Comparison of ENCODE assay signal across 17 cellular contexts in the genomic region with DNA sequence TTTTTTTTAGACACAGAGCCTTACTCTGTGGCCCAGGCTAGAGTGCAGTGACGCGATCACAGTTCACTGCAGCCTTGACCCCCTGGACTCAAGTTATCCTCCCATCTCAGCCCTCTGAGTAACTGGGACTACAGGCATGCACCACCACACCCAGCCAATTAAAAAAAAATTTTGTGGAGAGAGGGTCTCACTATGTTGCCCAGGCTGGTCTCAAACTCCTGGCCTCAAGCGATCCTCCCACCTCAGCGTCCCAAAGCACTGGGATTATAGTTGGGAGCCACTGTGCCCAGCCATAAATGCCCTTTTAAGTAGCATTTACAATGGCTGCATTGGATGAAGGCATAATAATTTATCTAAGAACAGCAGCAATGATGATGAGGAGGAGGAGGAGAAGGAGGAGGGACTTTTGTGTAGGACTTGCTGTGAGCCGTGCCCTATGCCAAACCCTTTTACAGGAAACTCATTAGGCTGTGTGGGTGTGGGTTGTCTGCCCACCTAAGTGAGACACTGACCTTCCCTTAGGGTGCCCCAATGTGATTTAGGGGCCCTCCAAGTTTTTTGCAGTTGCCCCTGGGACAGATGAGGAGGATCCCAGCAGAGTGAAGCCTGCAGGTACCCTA.
"Had no signal": no experiment of that assay in that cellular context is flagged by ENCODE, and none has a peak within 500 bp of the region (broad histone marks: within the 10 kb centered on the region; RNA-seq: fewer than 3 reads in every experiment).

No MANE protein-coding gene starts in this region.

- H3K36me3 Mint-ChIP-seq: activated CD4-positive, alpha-beta memory T cell treated with anti-CD3 and anti-CD28 coated beads for 36 hours; activated naive CD8-positive, alpha-beta T cell; immature natural killer cell had no signal

- DNase-seq: activated CD4-positive, alpha-beta memory T cell treated with anti-CD3 and anti-CD28 coated beads for 36 hours; activated CD4-positive, alpha-beta T cell treated with anti-CD3 and anti-CD28 coated beads for 4 hours; activated T-cell treated with anti-CD3 and anti-CD28 coated beads for 4 hours; effector memory CD8-positive, alpha-beta T cell; heart left ventricle; immature natural killer cell; kidney glomerular epithelial cell; left ventricle myocardium superior; retina; stimulated activated CD4-positive, alpha-beta T cell treated with anti-CD3 and anti-CD28 coated beads, Interleukin-12 subunit alpha, Interleukin-12 subunit beta, amount 100 ng/mL, for 4 hours; stimulated activated CD4-positive, alpha-beta T cell treated with anti-CD3 and anti-CD28 coated beads, Interleukin-1b, Interleukin-23, amount 100 ng/mL, for 48 hours; stimulated activated naive CD8-positive, alpha-beta T cell treated with anti-CD3 and anti-CD28 coated beads, Interleukin-15, Interleukin-2, amounts not matched to agents 100 U/mL and 50 U/mL, for 24 hours; substantia nigra; tibial artery had no signal

- H3K27me3 Mint-ChIP-seq: activated CD4-positive, alpha-beta memory T cell treated with anti-CD3 and anti-CD28 coated beads for 36 hours; activated naive CD8-positive, alpha-beta T cell; effector memory CD8-positive, alpha-beta T cell had no signal

- H3K4me3 Mint-ChIP-seq: activated CD4-positive, alpha-beta memory T cell treated with anti-CD3 and anti-CD28 coated beads for 36 hours; activated naive CD8-positive, alpha-beta T cell; effector memory CD8-positive, alpha-beta T cell; immature natural killer cell; T-helper 2 cell treated with Interferon-gamma antibody and Interleukin-4, amounts not matched to agents 5 μg/mL and 100 μg/mL, for 36 hours had no signal

- H3K4me3 ChIP-seq: heart left ventricle, tibial artery had no signal

- H3K9me3 Mint-ChIP-seq: activated CD4-positive, alpha-beta memory T cell treated with anti-CD3 and anti-CD28 coated beads for 36 hours; effector memory CD8-positive, alpha-beta T cell; immature natural killer cell; T-helper 2 cell treated with Interferon-gamma antibody and Interleukin-4, amounts not matched to agents 5 μg/mL and 100 μg/mL, for 36 hours had no signal

- H3K27ac Mint-ChIP-seq: activated CD4-positive, alpha-beta memory T cell treated with anti-CD3 and anti-CD28 coated beads for 36 hours; activated naive CD8-positive, alpha-beta T cell; immature natural killer cell; T-helper 2 cell treated with Interferon-gamma antibody and Interleukin-4, amounts not matched to agents 5 μg/mL and 100 μg/mL, for 36 hours had no signal

- H3K27me3 ChIP-seq: heart left ventricle, neutrophil, tibial artery had no signal

- H3K36me3 ChIP-seq: heart left ventricle, neutrophil, tibial artery had no signal

- ATAC-seq: effector memory CD8-positive, alpha-beta T cell; heart left ventricle; left ventricle myocardium superior; stimulated activated naive CD8-positive, alpha-beta T cell treated with anti-CD3 and anti-CD28 coated beads, Interleukin-15, Interleukin-2, amounts not matched to agents 100 U/mL and 50 U/mL, for 24 hours had no signal

- H3K9me3 ChIP-seq: heart left ventricle, neutrophil, tibial artery had no signal
